In genomic region chr11:93773601-93774200, GRCh38 we compare ENCODE assay signal across 25 cellular contexts. TPM values are rescaled to one million over a fixed set of nuclear protein-coding genes. Genes with fewer than 3 reads are reported as not detected.
A peak's percentile ranks its signal among the peaks of the same experiment; 100 is the strongest.
DNase-seq lines count a peak whose midpoint lies in the region; ATAC-seq, FAIRE-seq and TF ChIP-seq lines count a peak whose summit lies in the region.
"Had no signal": no experiment of that assay in that cellular context is flagged by ENCODE, and none has a peak within 500 bp of the region (broad histone marks: within the 10 kb centered on the region; RNA-seq: fewer than 3 reads in every experiment).

No MANE protein-coding gene starts in this region.

- TF ChIP-seq RAD21 in HepG2 (CRISPR knock-in tag; IDR thresholded peaks at IDR 0.05), result no peak

- DNase-seq in right cardiac atrium (no peak), cardiac septum (ENCODE audit: low spot score) (no peak), HepG2 (ENCODE audit: low spot score) (no peak), sciatic nerve (ENCODE audit: low spot score) (no peak), upper lobe of right lung (no peak), NCI-H1092 (lab: John Stamatoyannopoulos, UW) (no peak), A673 (ENCODE audit: low spot score) (no peak)
- DNase-seq: ACHN; AML-193; BE2C; C1 segment of cervical spinal cord; Calu3; CD4-positive, alpha-beta memory T cell; COR-L47; DMS53; DMS79 treated with DMSO at 0.1 percent for 48 hours; GF-D8; GOT3; HCEC 1CT had no signal

- no peaks in the 10 kb centered on the region for H3K27me3 ChIP-seq in right cardiac atrium (ENCODE audit: control insufficient read depth, insufficient read depth)
- H3K27me3 ChIP-seq in HepG2 (ENCODE audit: control insufficient read depth in 1 of 2, insufficient read depth in 2 of 2, low read length in 2 of 2), result no peaks in the 10 kb centered on the region
- H3K27me3 ChIP-seq in upper lobe of right lung, result no peaks in the 10 kb centered on the region
- no peaks in the 10 kb centered on the region for H3K27me3 ChIP-seq in A673 (replicated peaks; ENCODE audit: insufficient read depth, low read depth, low read length, poor library complexity)
- H3K27me3 ChIP-seq: BE2C had no signal

- H2AFZ ChIP-seq in HepG2 (ENCODE audit: low read length), result no peak overlapping the region

- no peaks in the 10 kb centered on the region for H3K79me2 ChIP-seq in HepG2 (ENCODE audit: insufficient read depth, low read length)

- H3K4me1 ChIP-seq in right cardiac atrium (ENCODE audit: control insufficient read depth, insufficient read depth, low read length), result no peaks in the 10 kb centered on the region
- peaks cover 30% of the 10 kb centered on the region for H3K4me1 ChIP-seq in HepG2 (ENCODE audit: insufficient read depth, low read length)
- no peaks in the 10 kb centered on the region for H3K4me1 ChIP-seq in upper lobe of right lung
- no peaks in the 10 kb centered on the region for H3K4me1 ChIP-seq in A673 (ENCODE audit: insufficient read depth, low read length, poor library complexity, severe bottlenecking)
- H3K4me1 ChIP-seq: BE2C had no signal

- H3K9me3 ChIP-seq in right cardiac atrium (ENCODE audit: control insufficient read depth, low read length) (no peaks in the 10 kb centered on the region), HepG2 (ENCODE audit: low read length) (no peaks in the 10 kb centered on the region), upper lobe of right lung (no peaks in the 10 kb centered on the region), A673 (ENCODE audit: low read depth, low read length, poor library complexity, severe bottlenecking) (no peaks in the 10 kb centered on the region)
- H3K9me3 ChIP-seq: BE2C had no signal

- no peak overlapping the region for H3K9ac ChIP-seq in HepG2 (ENCODE audit: insufficient read depth, low read depth, low read length)

- H3K4me2 ChIP-seq in HepG2 (ENCODE audit: low read depth, low read length), result peak overlapping the region; percentile 46

- no TSS peak for BruUV-seq in HepG2 (replicated peaks; lab: Mats Ljungman, UMichigan)
- no TSS peak for BruUV-seq in A673 (replicated peaks; lab: Mats Ljungman, UMichigan)

- H4K20me1 ChIP-seq in HepG2 (ENCODE audit: insufficient read depth, low read length), result no peaks in the 10 kb centered on the region

- POLR2A ChIA-PET in HepG2 (lab: Yijun Ruan, JAX), result interaction anchor here (3.2 to 5.0 kb wide), 2 partner anchors 10 to 32 kb away, joined by 15 to 22 read pairs; partner anchors contain the start of genes C11orf54, MED17 and TAF1D
- POLR2A ChIA-PET in A673 (lab: Charles Lee; ENCODE audit: low non-redundant PET), result interaction anchor here (0.6 kb wide), 1 partner anchor 20 kb away, joined by 8 read pairs; no protein-coding TSS in a partner anchor

- ATAC-seq in right cardiac atrium, result peak; percentile 31 to 38
- peak; percentile 7 for ATAC-seq in HepG2
- peak; percentile 22 for ATAC-seq in sciatic nerve
- peak; percentile 47 for ATAC-seq in upper lobe of right lung
- no peak for ATAC-seq in HG02798 (IDR thresholded peaks at IDR 0.05; ENCODE audit: poor library complexity, unreplicated experiment)

- H3K36me3 ChIP-seq in HepG2 (replicated peaks in 1 of 2; ENCODE audit: control insufficient read depth in 1 of 2, insufficient read depth in 2 of 2, low read length in 2 of 2) (no peaks in the 10 kb centered on the region), upper lobe of right lung (no peaks in the 10 kb centered on the region), A673 (ENCODE audit: insufficient read depth, low read length, poor library complexity, severe bottlenecking) (no peaks in the 10 kb centered on the region)
- H3K36me3 ChIP-seq: BE2C had no signal

- in situ Hi-C loops in HepG2 (cut with HindIII; ENCODE audit: extremely low pct_ligation_motif_present, low pct_unique_long_range_greater_than_20kb), result no loop called here

- no peak for TF ChIP-seq POLR2A in HepG2 (IDR thresholded peaks at IDR 0.05; ENCODE audit: insufficient read depth in 1 of 2, low read depth in 2 of 2, low read length in 2 of 2)

- no peak for FAIRE-seq in HepG2 (lab: Jason Lieb, UNC)
- FAIRE-seq: A204.1, GM12891, GM18507, H54 had no signal

- intact Hi-C loops in right cardiac atrium (cut with DNase I) (no loop called here), cardiac septum (cut with DNase I) (no loop called here), HepG2 (cut with micrococcal nuclease; ENCODE audit: unreplicated experiment) (no loop called here), sciatic nerve (cut with DNase I) (no loop called here), upper lobe of right lung (cut with DNase I) (no loop called here), A673 (cut with micrococcal nuclease; ENCODE audit: unreplicated experiment) (no loop called here)

- no peak for TF ChIP-seq EP300 in HepG2 (IDR thresholded peaks at IDR 0.05; ENCODE audit: low read depth in 2 of 2, low read length in 2 of 2)
- no peak for TF ChIP-seq EP300 in HepG2 (CRISPR knock-in tag; IDR thresholded peaks at IDR 0.05; ENCODE audit: borderline replicate concordance)

- TF ChIP-seq CTCF in HepG2 (CRISPR knock-in tag; IDR thresholded peaks at IDR 0.05), result no peak
- TF ChIP-seq CTCF in upper lobe of right lung (IDR thresholded peaks at IDR 0.05), result no peak
- TF ChIP-seq CTCF in A673 (conservative IDR thresholded peaks at IDR 0.05; ENCODE audit: low read depth, low read length), result no peak

- CTCF ChIA-PET in HepG2 (lab: Yijun Ruan, JAX; ENCODE audit: low intra/inter-chr PET ratio, low total read pairs) (no interaction called here), A673 (lab: Charles Lee) (no interaction called here)

- H3K27ac ChIP-seq in right cardiac atrium (ENCODE audit: low read length) (no peak overlapping the region), HepG2 (ENCODE audit: extremely low read length, insufficient read depth, low read length) (no peak overlapping the region), upper lobe of right lung (no peak overlapping the region), A673 (ENCODE audit: low read depth, low read length, poor library complexity, severe bottlenecking) (no peak overlapping the region)
- H3K27ac ChIP-seq: 22Rv1 had no signal

- no peak overlapping the region for H3K4me3 ChIP-seq in right cardiac atrium (ENCODE audit: low read length)
- no peak overlapping the region for H3K4me3 ChIP-seq in HepG2 (replicated peaks in 1 of 3; ENCODE audit: insufficient read depth in 1 of 3, low read depth in 2 of 3, low read length in 3 of 3)
- H3K4me3 ChIP-seq in upper lobe of right lung, result no peak overlapping the region
- H3K4me3 ChIP-seq in A673 (ENCODE audit: low read depth, low read length, poor library complexity, severe bottlenecking), result no peak overlapping the region

- WGBS in right cardiac atrium, result 89% methylated on average over 10 of the region's 10 CpGs
- WGBS in HepG2 (ENCODE audit: low lambda C conversion rate), result 80% methylated on average over 2 of the region's 10 CpGs

RNA-seq across cellular contexts. Expression of gene MED17, which starts 10.4 kb away (rescaled TPM):
- total RNA-seq in right cardiac atrium (10 to 100 TPM; 19.8 to 25.1 (median 22.8) TPM), cardiac septum (24.3 TPM), HepG2 (2016; rRNA removed; fragmentation: Illumina TruSeq; extraction: Trizol) (31.3 and 37.0 TPM in 2 replicates), sciatic nerve (29.0 TPM), upper lobe of right lung (25.8 TPM), A673 (2021) (63.4 and 67.9 TPM in 2 replicates)
- polyA plus RNA-seq in right cardiac atrium (14.7 TPM), HepG2 (2011; rRNA removed) (18.0 and 23.1 TPM in 2 replicates)
- 8.3 and 9.8 TPM in 2 replicates for total RNA-seq in HepG2 (2016; cell fraction: cytosol; rRNA removed; fragmentation: Illumina TruSeq; extraction: Trizol; ENCODE audit: low read depth)
- total RNA-seq in HepG2 (2016; cell fraction: insoluble cytoplasmic fraction; rRNA removed; fragmentation: Illumina TruSeq; extraction: Trizol), result 31.5 and 35.3 TPM in 2 replicates
- 11.6 and 12.4 TPM in 2 replicates for total RNA-seq in HepG2 (2016; cell fraction: membrane; rRNA removed; fragmentation: Illumina TruSeq; extraction: Trizol)
- total RNA-seq in HepG2 (2016; cell fraction: nucleus; rRNA removed; fragmentation: Illumina TruSeq; extraction: Trizol), result 49.0 and 52.1 TPM in 2 replicates
- 6.8 and 9.6 TPM in 2 replicates for polyA plus RNA-seq in HepG2 (2011; cell fraction: cytosol; rRNA removed)
- polyA plus RNA-seq in HepG2 (2011; cell fraction: nucleus; rRNA removed), result 43.3 and 55.5 TPM in 2 replicates
- polyA plus RNA-seq in HepG2 (2012), result 11.6 and 17.1 TPM in 2 replicates
- polyA plus RNA-seq in HepG2 (2016; cell fraction: cytosol; fragmentation: Illumina TruSeq; extraction: Trizol; ENCODE audit: low read depth), result 1.0 and 1.4 TPM in 2 replicates
- polyA plus RNA-seq in HepG2 (2016; cell fraction: insoluble cytoplasmic fraction; fragmentation: Illumina TruSeq; extraction: Trizol; ENCODE audit: low read depth), result 27.1 and 28.5 TPM in 2 replicates
- 2.1 and 2.8 TPM in 2 replicates for polyA plus RNA-seq in HepG2 (2016; cell fraction: membrane; fragmentation: Illumina TruSeq; extraction: Trizol; ENCODE audit: low read depth)
- 64.6 and 73.7 TPM in 2 replicates for polyA plus RNA-seq in HepG2 (2016; cell fraction: nucleus; fragmentation: Illumina TruSeq; extraction: Trizol; ENCODE audit: insufficient read depth, low read depth)
- 19.9 and 28.6 TPM in 2 replicates for polyA minus RNA-seq in HepG2 (2011; rRNA and poly(A)+ RNA removed; ENCODE audit: low replicate concordance)
- polyA minus RNA-seq in HepG2 (2011; cell fraction: cytosol; rRNA and poly(A)+ RNA removed), result 7.9 and 9.3 TPM in 2 replicates
- 90.1 and 95.1 TPM in 2 replicates for polyA minus RNA-seq in HepG2 (2011; cell fraction: nucleus; rRNA and poly(A)+ RNA removed)

RNA-seq across cellular contexts. Expression of gene C11orf54, which starts 32.2 kb away (rescaled TPM):
- total RNA-seq in right cardiac atrium, result 10 to 100 TPM; 28.0 to 36.9 (median 33.4) TPM
- polyA plus RNA-seq in right cardiac atrium, result 23.0 TPM
- total RNA-seq in cardiac septum, result 19.9 TPM
- total RNA-seq in HepG2 (2016; rRNA removed; fragmentation: Illumina TruSeq; extraction: Trizol), result 50.1 and 68.3 TPM in 2 replicates
- 25.7 and 26.9 TPM in 2 replicates for total RNA-seq in HepG2 (2016; cell fraction: cytosol; rRNA removed; fragmentation: Illumina TruSeq; extraction: Trizol; ENCODE audit: low read depth)
- total RNA-seq in HepG2 (2016; cell fraction: insoluble cytoplasmic fraction; rRNA removed; fragmentation: Illumina TruSeq; extraction: Trizol), result 51.7 and 81.8 TPM in 2 replicates
- total RNA-seq in HepG2 (2016; cell fraction: membrane; rRNA removed; fragmentation: Illumina TruSeq; extraction: Trizol), result 18.4 and 20.7 TPM in 2 replicates
- total RNA-seq in HepG2 (2016; cell fraction: nucleus; rRNA removed; fragmentation: Illumina TruSeq; extraction: Trizol), result 25.8 and 27.7 TPM in 2 replicates
- 36.1 and 42.7 TPM in 2 replicates for polyA plus RNA-seq in HepG2 (2011; rRNA removed)
- polyA plus RNA-seq in HepG2 (2011; cell fraction: cytosol; rRNA removed), result 17.5 and 31.2 TPM in 2 replicates
- polyA plus RNA-seq in HepG2 (2011; cell fraction: nucleus; rRNA removed), result 16.4 and 20.9 TPM in 2 replicates
- polyA plus RNA-seq in HepG2 (2012), result 50.3 and 62.2 TPM in 2 replicates
- polyA plus RNA-seq in HepG2 (2016; cell fraction: cytosol; fragmentation: Illumina TruSeq; extraction: Trizol; ENCODE audit: low read depth), result 4.0 TPM in 2 replicates
- polyA plus RNA-seq in HepG2 (2016; cell fraction: insoluble cytoplasmic fraction; fragmentation: Illumina TruSeq; extraction: Trizol; ENCODE audit: low read depth), result 54.3 and 55.1 TPM in 2 replicates
- 7.4 and 7.6 TPM in 2 replicates for polyA plus RNA-seq in HepG2 (2016; cell fraction: membrane; fragmentation: Illumina TruSeq; extraction: Trizol; ENCODE audit: low read depth)
- 29.7 and 38.5 TPM in 2 replicates for polyA plus RNA-seq in HepG2 (2016; cell fraction: nucleus; fragmentation: Illumina TruSeq; extraction: Trizol; ENCODE audit: insufficient read depth, low read depth)
- polyA minus RNA-seq in HepG2 (2011; rRNA and poly(A)+ RNA removed; ENCODE audit: low replicate concordance), result 12.3 and 13.3 TPM in 2 replicates
- polyA minus RNA-seq in HepG2 (2011; cell fraction: cytosol; rRNA and poly(A)+ RNA removed), result 33.1 and 37.5 TPM in 2 replicates
- 40.4 and 47.0 TPM in 2 replicates for polyA minus RNA-seq in HepG2 (2011; cell fraction: nucleus; rRNA and poly(A)+ RNA removed)
- 38.2 TPM for total RNA-seq in sciatic nerve
- 48.3 TPM for total RNA-seq in upper lobe of right lung
- total RNA-seq in A673 (2021), result 24.3 and 26.2 TPM in 2 replicates

RNA-seq across cellular contexts. Expression of gene TAF1D, which starts 32.4 kb away (rescaled TPM):
- 10 to 100 TPM; 36.3 to 52.1 (median 38.6) TPM for total RNA-seq in right cardiac atrium
- polyA plus RNA-seq in right cardiac atrium, result 36.2 TPM
- total RNA-seq in cardiac septum, result 41.1 TPM
- 96.9 and 207 TPM in 2 replicates for total RNA-seq in HepG2 (2016; rRNA removed; fragmentation: Illumina TruSeq; extraction: Trizol)
- 320 and 373 TPM in 2 replicates for total RNA-seq in HepG2 (2016; cell fraction: cytosol; rRNA removed; fragmentation: Illumina TruSeq; extraction: Trizol; ENCODE audit: low read depth)
- 98.4 and 219 TPM in 2 replicates for total RNA-seq in HepG2 (2016; cell fraction: insoluble cytoplasmic fraction; rRNA removed; fragmentation: Illumina TruSeq; extraction: Trizol)
- 240 and 274 TPM in 2 replicates for total RNA-seq in HepG2 (2016; cell fraction: membrane; rRNA removed; fragmentation: Illumina TruSeq; extraction: Trizol)
- total RNA-seq in HepG2 (2016; cell fraction: nucleus; rRNA removed; fragmentation: Illumina TruSeq; extraction: Trizol), result 644 and 668 TPM in 2 replicates
- polyA plus RNA-seq in HepG2 (2011; rRNA removed), result 99.6 and 132 TPM in 2 replicates
- 31.0 and 42.4 TPM in 2 replicates for polyA plus RNA-seq in HepG2 (2011; cell fraction: cytosol; rRNA removed)
- polyA plus RNA-seq in HepG2 (2011; cell fraction: nucleus; rRNA removed), result 212 and 272 TPM in 2 replicates
- polyA plus RNA-seq in HepG2 (2012), result 164 and 195 TPM in 2 replicates
- polyA plus RNA-seq in HepG2 (2016; cell fraction: cytosol; fragmentation: Illumina TruSeq; extraction: Trizol; ENCODE audit: low read depth), result 299 and 310 TPM in 2 replicates
- 128 and 141 TPM in 2 replicates for polyA plus RNA-seq in HepG2 (2016; cell fraction: insoluble cytoplasmic fraction; fragmentation: Illumina TruSeq; extraction: Trizol; ENCODE audit: low read depth)
- 203 and 217 TPM in 2 replicates for polyA plus RNA-seq in HepG2 (2016; cell fraction: membrane; fragmentation: Illumina TruSeq; extraction: Trizol; ENCODE audit: low read depth)
- 962 and 1,010 TPM in 2 replicates for polyA plus RNA-seq in HepG2 (2016; cell fraction: nucleus; fragmentation: Illumina TruSeq; extraction: Trizol; ENCODE audit: insufficient read depth, low read depth)
- 44.5 and 146 TPM in 2 replicates for polyA minus RNA-seq in HepG2 (2011; rRNA and poly(A)+ RNA removed; ENCODE audit: low replicate concordance)
- 58.0 and 63.0 TPM in 2 replicates for polyA minus RNA-seq in HepG2 (2011; cell fraction: cytosol; rRNA and poly(A)+ RNA removed)
- polyA minus RNA-seq in HepG2 (2011; cell fraction: nucleus; rRNA and poly(A)+ RNA removed), result 1,028 and 1,029 TPM in 2 replicates
- 121 TPM for total RNA-seq in sciatic nerve
- 93.4 TPM for total RNA-seq in upper lobe of right lung
- total RNA-seq in A673 (2021), result 222 and 275 TPM in 2 replicates
